In genomic region chr10:58943234-58943633, GRCh38 we compare ENCODE assay signal across 12 cellular contexts.
"Had no signal": no experiment of that assay in that cellular context is flagged by ENCODE, and none has a peak within 500 bp of the region (broad histone marks: within the 10 kb centered on the region; RNA-seq: fewer than 3 reads in every experiment).

No MANE protein-coding gene starts in this region.

- H3K36me3 ChIP-seq: esophagus muscularis mucosa, pancreas, thoracic aorta had no signal

- DNase-seq: activated CD4-positive, alpha-beta T cell treated with anti-CD3 and anti-CD28 coated beads, Interleukin-2, amount 50 U/mL, for 4 hours; activated effector memory CD4-positive, alpha-beta T cell treated with Interleukin-2 at 50 U/mL for 16 hours; activated T-cell treated with anti-CD3 and anti-CD28 coated beads, Interleukin-2, amount 50 U/mL, for 1 hour; amniotic stem cell; dorsolateral prefrontal cortex; nephron progenitor cell; pancreas; stimulated activated CD4-positive, alpha-beta T cell treated with anti-CD3 and anti-CD28 coated beads, Interleukin-15, amount 100 ng/mL, for 24 hours; stimulated activated CD4-positive, alpha-beta T cell treated with anti-CD3 and anti-CD28 coated beads, Interleukin-4, amount 100 ng/mL, for 24 hours; T-helper 2 cell had no signal

- ATAC-seq: pancreas had no signal

- H3K27me3 ChIP-seq: dorsolateral prefrontal cortex, esophagus muscularis mucosa, pancreas had no signal

- FAIRE-seq: pancreas had no signal

- H3K27ac ChIP-seq: pancreas, thoracic aorta had no signal

- H3K4me1 ChIP-seq: pancreas had no signal

- H3K4me3 ChIP-seq: dorsolateral prefrontal cortex, esophagus muscularis mucosa, pancreas, thoracic aorta had no signal

- H3K9me3 ChIP-seq: pancreas, thoracic aorta had no signal
